Comparison of ENCODE assay signal across 8 cellular contexts in the genomic region with DNA sequence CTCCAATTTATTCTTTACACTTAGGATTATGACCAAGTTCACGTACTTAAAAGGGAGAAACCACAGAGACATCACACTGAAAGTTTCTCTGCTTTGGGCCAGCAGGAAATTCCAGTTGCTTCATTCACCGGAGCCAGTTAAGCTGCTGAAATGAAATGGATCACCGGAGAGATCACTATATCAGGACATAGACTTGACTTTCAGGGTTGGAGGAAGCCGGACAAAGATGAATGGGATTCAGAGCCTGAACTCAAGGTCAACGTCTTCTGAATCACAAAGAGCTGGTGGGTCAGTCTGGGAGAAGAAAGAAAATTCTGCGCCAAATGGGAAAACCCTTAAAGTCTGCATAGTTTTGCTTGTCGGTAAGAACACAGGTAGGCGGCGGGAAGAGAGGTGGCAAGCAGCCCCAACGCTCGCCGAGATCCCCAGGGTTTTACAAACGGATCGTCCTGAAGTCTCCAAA.
A peak's percentile ranks its signal among the peaks of the same experiment; 100 is the strongest.
DNase-seq lines count a peak whose midpoint lies in the region; ATAC-seq and TF ChIP-seq lines count a peak whose summit lies in the region.

No MANE protein-coding gene starts in this region.

- no peaks in the 10 kb centered on the region for H3K9me3 ChIP-seq in Panc1 (ENCODE audit: control insufficient read depth, insufficient read depth, low read depth, low read length)

- intact Hi-C loops in activated naive CD4-positive, alpha-beta T cell treated with anti-CD3 and anti-CD28 coated beads for 36 hours (cut with micrococcal nuclease) = loop anchor here (1.0 to 5.0 kb wide), 6 partner anchors 37 to 681 kb away; a partner anchor contains a TSS
- intact Hi-C loops in Panc1 (cut with micrococcal nuclease; ENCODE audit: unreplicated experiment) (loop anchor here (2.0 kb wide), 1 partner anchor 75 kb away; no protein-coding TSS in a partner anchor), natural killer cell (cut with micrococcal nuclease) (loop anchor here (2.0 kb wide), 1 partner anchor 75 kb away; no protein-coding TSS in a partner anchor)

- H3K27me3 ChIP-seq in Panc1 (ENCODE audit: control insufficient read depth, insufficient read depth, low read length) = no peaks in the 10 kb centered on the region

- H3K4me3 ChIP-seq in Panc1 (ENCODE audit: low read depth in 2 of 2, low read length in 2 of 2) (peak overlapping the region; percentile 69 to 87), epithelial cell of esophagus (ENCODE audit: low read length) (peak overlapping the region; percentile 77)

- CTCF ChIA-PET in activated naive CD4-positive, alpha-beta T cell treated with anti-CD3 and anti-CD28 coated beads for 36 hours (lab: Charles Lee) = interaction anchor here (0.6 to 2.0 kb wide), 15 partner anchors 17 to 673 kb away, joined by 3 to 9 read pairs (median 3); a partner anchor contains a TSS
- CTCF ChIA-PET in Panc1 (lab: Charles Lee) = interaction anchor here (1.0 to 1.1 kb wide), 2 partner anchors 74 to 106 kb away, joined by 3 read pairs; no protein-coding TSS in a partner anchor

- H3K36me3 Mint-ChIP-seq in activated naive CD4-positive, alpha-beta T cell treated with anti-CD3 and anti-CD28 coated beads for 36 hours (ENCODE audit: low read depth) = no peaks in the 10 kb centered on the region
- H3K36me3 Mint-ChIP-seq in natural killer cell = no peaks in the 10 kb centered on the region

- H3K27ac ChIP-seq in Panc1 (ENCODE audit: low read length) = peak overlapping the region; percentile 89

- H3K27ac Mint-ChIP-seq in activated naive CD4-positive, alpha-beta T cell treated with anti-CD3 and anti-CD28 coated beads for 36 hours = no peak overlapping the region
- H3K27ac Mint-ChIP-seq in natural killer cell = peak overlapping the region in 1 of 2 donors; percentile 17

- POLR2A ChIA-PET in Panc1 (lab: Charles Lee) = no interaction called here

- in situ Hi-C loops in Panc1 (cut with HindIII; ENCODE audit: low pct_unique_long_range_greater_than_20kb, low sequenced_read_pairs) (no loop called here), GM13976 (cut with MboI; ENCODE audit: low sequenced_read_pairs, unreplicated experiment) (no loop called here)

- H3K4me1 Mint-ChIP-seq in activated naive CD4-positive, alpha-beta T cell treated with anti-CD3 and anti-CD28 coated beads for 36 hours (ENCODE audit: low read depth) = peaks cover 5% of the 10 kb centered on the region
- peaks cover 7 to 11% of the 10 kb centered on the region in 2 donors for H3K4me1 Mint-ChIP-seq in natural killer cell

- no peaks in the 10 kb centered on the region for H3K9me3 Mint-ChIP-seq in activated naive CD4-positive, alpha-beta T cell treated with anti-CD3 and anti-CD28 coated beads for 36 hours
- no peaks in the 10 kb centered on the region for H3K9me3 Mint-ChIP-seq in natural killer cell

- H3K27me3 Mint-ChIP-seq in activated naive CD4-positive, alpha-beta T cell treated with anti-CD3 and anti-CD28 coated beads for 36 hours (ENCODE audit: low read depth) = peaks cover 30% of the 10 kb centered on the region
- H3K27me3 Mint-ChIP-seq in natural killer cell (ENCODE audit: low read depth in 2 of 2) = peaks cover 10% of the 10 kb centered on the region in 2 donors

- peak overlapping the region; percentile 69 for H3K4me3 Mint-ChIP-seq in activated naive CD4-positive, alpha-beta T cell treated with anti-CD3 and anti-CD28 coated beads for 36 hours
- peak overlapping the region; percentile 86 for H3K4me3 Mint-ChIP-seq in natural killer cell

- no peak for DNase-seq in activated naive CD4-positive, alpha-beta T cell treated with anti-CD3 and anti-CD28 coated beads for 36 hours
- no peak for DNase-seq in activated naive CD4-positive, alpha-beta T cell treated with anti-CD3 and anti-CD28 coated beads, Interleukin-2, amount 50 U/mL, for 16 hours
- DNase-seq in Panc1 (ENCODE audit: low read depth, low spot score) (no peak), epithelial cell of esophagus (ENCODE audit: low read depth) (peak; percentile 87), natural killer cell (no peak), hippocampal formation (lab: John Stamatoyannopoulos, UW) (no peak), GM13976 (ENCODE audit: low spot score) (no peak)

- TF ChIP-seq CTCF in Panc1 (IDR thresholded peaks at IDR 0.05) = no peak
- no peak for TF ChIP-seq CTCF in epithelial cell of esophagus (IDR thresholded peaks at IDR 0.05; ENCODE audit: insufficient read depth, low read depth, low read length, missing control alignments)
- TF ChIP-seq CTCF in natural killer cell (IDR thresholded peaks at IDR 0.05) = no peak
- no peak for TF ChIP-seq CTCF in GM13976 (IDR thresholded peaks at IDR 0.05; ENCODE audit: borderline replicate concordance, control extremely low read depth, extremely low read depth, insufficient read depth, missing control alignments)

- ATAC-seq in Panc1 (peak; percentile 23), natural killer cell (no peak), GM18868 (IDR thresholded peaks at IDR 0.05; ENCODE audit: unreplicated experiment) (no peak)

- H3K36me3 ChIP-seq in Panc1 (ENCODE audit: control insufficient read depth, insufficient read depth, low read length) = no peaks in the 10 kb centered on the region

- peaks cover 11% of the 10 kb centered on the region for H3K4me1 ChIP-seq in Panc1 (ENCODE audit: control insufficient read depth, insufficient read depth, low read length)

- no TSS peak for BruUV-seq in Panc1 (replicated peaks; lab: Mats Ljungman, UMichigan)
